8 cellular contexts compared by ENCODE assay signal in the genomic region with DNA sequence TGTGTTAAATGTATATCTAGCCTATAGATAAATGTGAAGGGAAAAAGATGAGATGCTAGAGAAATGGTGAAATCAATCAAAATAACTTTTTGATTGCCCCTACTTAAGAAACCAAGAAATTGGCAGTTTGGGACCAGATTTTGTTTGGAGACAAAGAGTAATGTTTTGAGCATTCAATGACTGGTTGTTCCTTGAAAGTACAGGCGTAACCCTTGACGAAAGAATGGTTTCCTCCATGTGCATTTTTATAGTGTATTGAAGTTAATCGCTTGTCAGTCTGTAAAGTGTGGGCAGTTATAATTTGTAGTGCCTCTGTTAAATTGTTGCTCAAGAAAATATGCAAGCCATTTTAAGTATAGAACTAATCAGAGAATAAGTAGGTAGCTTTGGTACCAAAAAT. TPM values are rescaled to one million over a fixed set of nuclear protein-coding genes. Genes with fewer than 3 reads are reported as not detected.
A peak's percentile ranks its signal among the peaks of the same experiment; 100 is the strongest.
DNase-seq lines count a peak whose midpoint lies in the region; ATAC-seq and TF ChIP-seq lines count a peak whose summit lies in the region.

No MANE protein-coding gene starts in this region.

- H3K9me3 Mint-ChIP-seq in CD8-positive, alpha-beta memory T cell: no peaks in the 10 kb centered on the region

- H3K27me3 ChIP-seq in CD8-positive, alpha-beta memory T cell (ENCODE audit: insufficient read depth, low read length, poor library complexity, severe bottlenecking): no peaks in the 10 kb centered on the region

- H3K4me3 ChIP-seq in CD8-positive, alpha-beta memory T cell (ENCODE audit: low read length): no peak overlapping the region
- peak overlapping the region; percentile 87 for H3K4me3 ChIP-seq in astrocyte of the cerebellum (ENCODE audit: low read depth, low read length)

- no peak for ATAC-seq in omental fat pad (ENCODE audit: low FRiP score)
- no peak for ATAC-seq in GM19467 (IDR thresholded peaks at IDR 0.05; ENCODE audit: unreplicated experiment)

- in situ Hi-C loops in astrocyte of the cerebellum (cut with HindIII; ENCODE audit: low sequenced_read_pairs): no loop called here

- no peak overlapping the region for H3K27ac ChIP-seq in CD8-positive, alpha-beta memory T cell (ENCODE audit: low read depth, low read length)
- H3K27ac ChIP-seq in KOPT-K1 (ENCODE audit: low read depth, low read length, poor library complexity, severe bottlenecking): peak overlapping the region; percentile 89

- H3K4me1 Mint-ChIP-seq in CD8-positive, alpha-beta memory T cell: peaks cover 8 to 28% (median 18%) of the 10 kb centered on the region in 3 donors

- H3K27me3 Mint-ChIP-seq in CD8-positive, alpha-beta memory T cell: peaks cover 6 to 9% of the 10 kb centered on the region in 2 donors

- H3K4me1 ChIP-seq in CD8-positive, alpha-beta memory T cell (ENCODE audit: insufficient read depth, low read length): peaks cover 6% of the 10 kb centered on the region

- CTCF ChIA-PET in CD8-positive, alpha-beta memory T cell (lab: Charles Lee): no interaction called here

- no peak overlapping the region for H3K27ac Mint-ChIP-seq in CD8-positive, alpha-beta memory T cell

- POLR2A ChIA-PET in CD8-positive, alpha-beta memory T cell (lab: Charles Lee): interaction anchor here (3.5 kb wide), 1 partner anchor 37 kb away, joined by 27 read pairs; a partner anchor contains a TSS

- H3K4me3 Mint-ChIP-seq in CD8-positive, alpha-beta memory T cell: peak overlapping the region in 6 of 7 donors; percentile 38 to 79 (median 68)

- no peaks in the 10 kb centered on the region for H3K9me3 ChIP-seq in CD8-positive, alpha-beta memory T cell (ENCODE audit: low read length)
- H3K9me3 ChIP-seq in KOPT-K1 (ENCODE audit: insufficient read depth, low read length, poor library complexity, severe bottlenecking): no peaks in the 10 kb centered on the region

- TF ChIP-seq CTCF in astrocyte of the cerebellum (IDR thresholded peaks at IDR 0.05; ENCODE audit: low read depth, low read length, missing control alignments) (no peak), omental fat pad (IDR thresholded peaks at IDR 0.05) (no peak)

- no peak for DNase-seq in CD8-positive, alpha-beta memory T cell
- DNase-seq in astrocyte of the cerebellum (ENCODE audit: low read depth) (no peak), myocyte (ENCODE audit: low read depth) (peak; percentile 31), omental fat pad (ENCODE audit: low spot score) (no peak), occipital lobe (lab: John Stamatoyannopoulos, UW) (no peak), OCI-M2 (lab: John Stamatoyannopoulos, UW; ENCODE audit: unreplicated experiment) (no peak)

- no peaks in the 10 kb centered on the region for H3K36me3 Mint-ChIP-seq in CD8-positive, alpha-beta memory T cell

- H3K36me3 ChIP-seq in CD8-positive, alpha-beta memory T cell (ENCODE audit: insufficient read depth, low read length): no peaks in the 10 kb centered on the region
- peaks cover 41% of the 10 kb centered on the region for H3K36me3 ChIP-seq in KOPT-K1 (ENCODE audit: insufficient read depth, low read length)

RNA-seq across cellular contexts. Expression of a gene that starts 1.2 kb away (rescaled TPM):
- 10 to 100 TPM; 36.0 to 44.4 TPM for total RNA-seq in CD8-positive, alpha-beta memory T cell
- 0.18 TPM for polyA plus RNA-seq in CD8-positive, alpha-beta memory T cell
- total RNA-seq in myocyte (12.0 and 20.7 TPM in 2 replicates), omental fat pad (1 to 10 TPM; 1.6 to 3.8 (median 1.7) TPM), occipital lobe (4.7 TPM)
- polyA plus RNA-seq in myocyte (2012): 6.8 TPM

RNA-seq across cellular contexts. Expression of a gene that starts 37.2 kb away (rescaled TPM):
- total RNA-seq in CD8-positive, alpha-beta memory T cell: 1,000 to 10,000 TPM; 2,216 to 2,332 TPM
- 2,084 TPM for polyA plus RNA-seq in CD8-positive, alpha-beta memory T cell
- total RNA-seq in myocyte (218 and 264 TPM in 2 replicates), omental fat pad (100 to 1,000 TPM; 539 to 795 (median 579) TPM), occipital lobe (40.1 TPM)
- 2,643 TPM for polyA plus RNA-seq in myocyte (2012)
